Comparison of ENCODE assay signal across 9 cellular contexts in the genomic region with DNA sequence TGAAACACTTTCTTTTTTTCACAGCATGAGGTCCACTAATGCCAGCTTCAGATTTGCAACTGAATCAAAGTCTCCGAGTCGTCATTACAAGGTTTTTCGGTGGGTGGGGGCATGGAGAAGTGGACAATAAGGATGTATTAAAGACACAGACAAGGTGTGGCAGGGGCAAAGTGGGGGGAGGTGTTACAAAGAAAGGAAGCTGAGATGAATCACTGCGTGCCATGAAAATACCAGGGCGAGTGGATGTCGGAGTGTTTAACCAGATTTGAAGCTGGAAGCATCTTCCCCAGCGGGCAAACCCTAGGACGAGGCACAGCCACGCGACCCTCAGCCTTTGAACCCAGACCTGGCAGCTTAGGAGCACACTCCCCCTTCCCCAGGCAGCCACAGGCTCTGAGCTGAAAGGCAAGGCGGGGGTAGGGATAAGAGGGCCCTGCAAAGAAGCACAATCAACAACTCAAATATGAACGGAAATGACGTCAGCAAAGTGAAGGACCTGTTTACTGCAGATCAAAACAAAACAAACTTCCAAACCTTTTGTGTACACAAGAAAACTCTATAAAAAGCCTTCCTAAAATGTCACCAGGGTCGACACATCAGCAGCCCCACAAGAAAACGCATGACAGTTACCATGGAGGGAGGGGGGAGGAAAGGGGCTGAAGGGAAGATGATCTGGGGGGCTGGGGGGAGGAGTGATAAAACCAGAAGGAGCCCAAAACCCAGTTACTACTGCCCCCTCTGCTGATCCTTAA. TPM values are rescaled to one million over a fixed set of nuclear protein-coding genes. Genes with fewer than 3 reads are reported as not detected.
DNase-seq lines count a peak whose midpoint lies in the region; ATAC-seq and TF ChIP-seq lines count a peak whose summit lies in the region.
"Had no signal": no experiment of that assay in that cellular context is flagged by ENCODE, and none has a peak within 500 bp of the region (broad histone marks: within the 10 kb centered on the region; RNA-seq: fewer than 3 reads in every experiment).

No MANE protein-coding gene starts in this region.

- H3K4me3 ChIP-seq in heart left ventricle (peak overlapping the region in 6 of 12 donors; percentile 5 to 84 (median 40)), ascending aorta (peak overlapping the region; percentile 22 to 88), right lobe of liver (no peak overlapping the region), vagina (no peak overlapping the region)
- H3K4me3 ChIP-seq: BLaER1 had no signal

- no peaks in the 10 kb centered on the region for H3K9me3 Mint-ChIP-seq in activated CD4-positive, alpha-beta memory T cell treated with anti-CD3 and anti-CD28 coated beads for 36 hours

- POLR2A ChIA-PET in activated CD4-positive, alpha-beta memory T cell treated with anti-CD3 and anti-CD28 coated beads for 36 hours (lab: Charles Lee), result no interaction called here

- H3K4me1 ChIP-seq in heart left ventricle, result peaks cover 3 to 78% (median 43%) of the 10 kb centered on the region in 12 donors
- H3K4me1 ChIP-seq in ascending aorta, result peaks cover 15 to 52% of the 10 kb centered on the region in 2 donors
- peaks cover 0 to 30% (median 14%) of the 10 kb centered on the region in 4 donors for H3K4me1 ChIP-seq in right lobe of liver
- peaks cover 53% of the 10 kb centered on the region for H3K4me1 ChIP-seq in vagina

- CTCF ChIA-PET in activated CD4-positive, alpha-beta memory T cell treated with anti-CD3 and anti-CD28 coated beads for 36 hours (lab: Charles Lee), result no interaction called here

- H3K27me3 ChIP-seq in heart left ventricle (no peaks in the 10 kb centered on the region), ascending aorta (no peaks in the 10 kb centered on the region), right lobe of liver (no peaks in the 10 kb centered on the region), vagina (no peaks in the 10 kb centered on the region)

- peaks cover 2% of the 10 kb centered on the region for H3K36me3 Mint-ChIP-seq in activated CD4-positive, alpha-beta memory T cell treated with anti-CD3 and anti-CD28 coated beads for 36 hours

- intact Hi-C loops in heart left ventricle (cut with DNase I), result loop anchor here in 5 of 10 donors (1.0 to 10.0 kb wide), 6 partner anchors 61 to 221 kb away; no protein-coding TSS in a partner anchor
- intact Hi-C loops in Right ventricle myocardium inferior (cut with DNase I), result no loop called here
- intact Hi-C loops in ascending aorta (cut with DNase I), result loop anchor here (2.0 to 10.0 kb wide), 3 partner anchors 13 to 389 kb away; no protein-coding TSS in a partner anchor
- intact Hi-C loops in right lobe of liver (cut with DNase I), result no loop called here
- intact Hi-C loops in vagina (cut with DNase I), result loop anchor here (5.0 kb wide), 1 partner anchor 116 kb away; no protein-coding TSS in a partner anchor
- intact Hi-C loops in activated CD4-positive, alpha-beta memory T cell treated with anti-CD3 and anti-CD28 coated beads for 36 hours (cut with micrococcal nuclease), result no loop called here

- H3K4me3 Mint-ChIP-seq in activated CD4-positive, alpha-beta memory T cell treated with anti-CD3 and anti-CD28 coated beads for 36 hours, result no peak overlapping the region

- H3K27ac Mint-ChIP-seq in activated CD4-positive, alpha-beta memory T cell treated with anti-CD3 and anti-CD28 coated beads for 36 hours, result no peak overlapping the region

- ATAC-seq in heart left ventricle (peak in 2 of 4 donors; percentile 29 to 39), Right ventricle myocardium inferior (no peak), right lobe of liver (peak in 3 of 4 donors; percentile 3 to 4 (median 3)), HG02884 (IDR thresholded peaks at IDR 0.05; ENCODE audit: unreplicated experiment) (no peak)

- TF ChIP-seq POLR2A in heart left ventricle (IDR thresholded peaks at IDR 0.05) (no peak), right lobe of liver (IDR thresholded peaks at IDR 0.05) (peak; percentile 21), vagina (IDR thresholded peaks at IDR 0.05) (no peak)

- H3K4me1 Mint-ChIP-seq in activated CD4-positive, alpha-beta memory T cell treated with anti-CD3 and anti-CD28 coated beads for 36 hours (ENCODE audit: low read depth), result peaks cover 5% of the 10 kb centered on the region

- WGBS in heart left ventricle, 4 donors, result 38 to 55% (median 46%) methylated on average over 15 of the region's 15 CpGs
- 23% methylated on average over 15 of the region's 15 CpGs for WGBS in right lobe of liver (ENCODE audit: insufficient coverage, low coverage, low lambda C conversion rate, missing lambda C conversion rate)

- H3K9me3 ChIP-seq in heart left ventricle, result no peaks in the 10 kb centered on the region
- no peaks in the 10 kb centered on the region for H3K9me3 ChIP-seq in ascending aorta
- H3K9me3 ChIP-seq in right lobe of liver, result no peaks in the 10 kb centered on the region
- no peaks in the 10 kb centered on the region for H3K9me3 ChIP-seq in vagina
- H3K9me3 ChIP-seq: BLaER1 had no signal

- no peak for DNase-seq in heart left ventricle
- DNase-seq in Right ventricle myocardium inferior (ENCODE audit: missing footprints), result no peak
- peak in 1 of 2 donors; percentile 80 for DNase-seq in ascending aorta (ENCODE audit: low spot score in 2 of 2)
- no peak for DNase-seq in right lobe of liver
- DNase-seq in vagina (ENCODE audit: extremely low spot score in 2 of 2), result no peak
- no peak for DNase-seq in activated CD4-positive, alpha-beta memory T cell treated with anti-CD3 and anti-CD28 coated beads for 36 hours
- no peak for DNase-seq in GM19240 (ENCODE audit: insufficient read length, low spot score)

- peak in 1 of 12 donors; percentile 18 for TF ChIP-seq CTCF in heart left ventricle (IDR thresholded peaks at IDR 0.05)
- TF ChIP-seq CTCF in ascending aorta (IDR thresholded peaks at IDR 0.05), result no peak
- TF ChIP-seq CTCF in right lobe of liver (IDR thresholded peaks at IDR 0.05), result peak in 1 of 4 donors; percentile 6
- TF ChIP-seq CTCF in vagina (IDR thresholded peaks at IDR 0.05), result no peak

- H3K36me3 ChIP-seq in heart left ventricle (no peaks in the 10 kb centered on the region), ascending aorta (no peaks in the 10 kb centered on the region), right lobe of liver (no peaks in the 10 kb centered on the region), vagina (no peaks in the 10 kb centered on the region)
- H3K36me3 ChIP-seq: BLaER1 had no signal

- H3K27ac ChIP-seq in heart left ventricle (peak overlapping the region; percentile 86 to 98 (median 94)), ascending aorta (peak overlapping the region; percentile 98 to 99), right lobe of liver (peak overlapping the region; percentile 94 to 99 (median 96)), vagina (peak overlapping the region; percentile 46)
- H3K27ac ChIP-seq: BLaER1 had no signal

- peaks cover 41% of the 10 kb centered on the region for H3K27me3 Mint-ChIP-seq in activated CD4-positive, alpha-beta memory T cell treated with anti-CD3 and anti-CD28 coated beads for 36 hours

RNA-seq across cellular contexts. Expression of a gene that starts 5.6 kb away (rescaled TPM):
- total RNA-seq in heart left ventricle (10 to 100 TPM in 6 of 9 donors, 1 to 10 TPM in 3; 7.8 to 21.6 (median 14.5) TPM), Right ventricle myocardium inferior (8.4 TPM), ascending aorta (34.8 TPM), right lobe of liver (1 to 10 TPM; 7.1 to 9.4 (median 7.7) TPM), vagina (28.0 TPM)
- 1 to 10 TPM; 3.8 to 4.0 TPM for polyA plus RNA-seq in heart left ventricle
- under 1 TPM; 0.21 to 0.68 TPM for total RNA-seq in activated CD4-positive, alpha-beta memory T cell treated with anti-CD3 and anti-CD28 coated beads for 36 hours

Comparison
In these comparisons a context has a peak if more than half of its experiments do, and no peak if none do; other contexts are left out.
1. ATAC-seq: peak in right lobe of liver (3 of 4); none in Right ventricle myocardium inferior (single experiment) and HG02884 (single experiment).
2. H3K27ac ChIP-seq: peak in every context shown above with its lines; median percentile 98 in ascending aorta; 96 in right lobe of liver; 94 in heart left ventricle; 46 in vagina.
3. H3K4me3 ChIP-seq: peak in ascending aorta (2 of 2); none in right lobe of liver (0 of 3) and vagina (0 of 2).
4. intact Hi-C loops: an anchor here in ascending aorta (2.0 to 10.0 kb wide) and vagina (5.0 kb wide); none called in Right ventricle myocardium inferior, right lobe of liver and activated CD4-positive, alpha-beta memory T cell treated with anti-CD3 and anti-CD28 coated beads for 36 hours.